29 cellular contexts compared by ENCODE assay signal in genomic region chr14:58160561-58160960, GRCh38.
"Had no signal": no experiment of that assay in that cellular context is flagged by ENCODE, and none has a peak within 500 bp of the region (broad histone marks: within the 10 kb centered on the region; RNA-seq: fewer than 3 reads in every experiment).

No MANE protein-coding gene starts in this region.

- H3K27me3 ChIP-seq: colonic mucosa, dorsolateral prefrontal cortex, esophagus muscularis mucosa, esophagus squamous epithelium, gastrocnemius medialis, gastroesophageal sphincter had no signal

- H3K4me3 Mint-ChIP-seq: dendritic cell treated with granulocyte-macrophage colony-stimulating factor and Interleukin-4, amounts not matched to agents 40 ng/mL and 50 ng/mL, for 4 days; effector memory CD8-positive, alpha-beta T cell; endodermal cell had no signal

- H3K9me3 Mint-ChIP-seq: dendritic cell treated with granulocyte-macrophage colony-stimulating factor and Interleukin-4, amounts not matched to agents 40 ng/mL and 50 ng/mL, for 4 days; effector memory CD8-positive, alpha-beta T cell; endodermal cell had no signal

- H3K27ac Mint-ChIP-seq: dendritic cell treated with granulocyte-macrophage colony-stimulating factor and Interleukin-4, amounts not matched to agents 40 ng/mL and 50 ng/mL, for 4 days; effector memory CD8-positive, alpha-beta T cell; endodermal cell had no signal

- H3K4me3 ChIP-seq: colonic mucosa, coronary artery, dorsolateral prefrontal cortex, esophagus muscularis mucosa, esophagus squamous epithelium, gastrocnemius medialis, gastroesophageal sphincter, heart left ventricle, heart right ventricle had no signal

- FAIRE-seq: colon, endometrium, endothelial cell of umbilical vein, frontal cortex had no signal

- H3K4me1 ChIP-seq: colonic mucosa, esophagus muscularis mucosa, esophagus squamous epithelium, foreskin keratinocyte, gastrocnemius medialis, gastroesophageal sphincter, heart left ventricle, heart right ventricle had no signal

- DNase-seq: colonic mucosa; cortex of kidney; dermis blood vessel endothelial cell; dorsolateral prefrontal cortex; effector CD4-positive, alpha-beta T cell; effector CD8-positive, alpha-beta T cell; effector memory CD4-positive, alpha-beta T cell; effector memory CD8-positive, alpha-beta T cell; endodermal cell; erythroblast; esophagus squamous epithelium; foreskin fibroblast; foreskin keratinocyte; foreskin melanocyte; gastrocnemius medialis; glutamatergic neuron; head of caudate nucleus; heart left ventricle; heart right ventricle had no signal

- ATAC-seq: effector memory CD8-positive, alpha-beta T cell; esophagus mucosa; foreskin keratinocyte; gastrocnemius medialis; gastroesophageal sphincter; heart left ventricle; heart right ventricle had no signal

- H3K36me3 ChIP-seq: colonic mucosa, esophagus muscularis mucosa, esophagus squamous epithelium, gastrocnemius medialis, gastroesophageal sphincter, heart left ventricle, heart right ventricle had no signal

- H3K27ac ChIP-seq: colonic mucosa, coronary artery, dorsolateral prefrontal cortex, epithelial cell of prostate, esophagus muscularis mucosa, esophagus squamous epithelium, foreskin keratinocyte, gastrocnemius medialis, gastroesophageal sphincter, heart left ventricle, heart right ventricle had no signal

- H3K4me1 Mint-ChIP-seq: endodermal cell had no signal
